19 cellular contexts compared by ENCODE assay signal in genomic region chr12:8904665-8905064, GRCh38.
"Had no signal": no experiment of that assay in that cellular context is flagged by ENCODE, and none has a peak within 500 bp of the region (broad histone marks: within the 10 kb centered on the region; RNA-seq: fewer than 3 reads in every experiment).

No MANE protein-coding gene starts in this region.

- H3K27ac Mint-ChIP-seq: activated naive CD8-positive, alpha-beta T cell; naive thymus-derived CD4-positive, alpha-beta T cell; neural progenitor cell; progenitor cell of endocrine pancreas had no signal

- H3K79me2 ChIP-seq: hepatocyte had no signal

- H3K9me3 Mint-ChIP-seq: naive thymus-derived CD4-positive, alpha-beta T cell had no signal

- H2AFZ ChIP-seq: hepatocyte, neural progenitor cell had no signal

- H3K27me3 Mint-ChIP-seq: activated naive CD8-positive, alpha-beta T cell; progenitor cell of endocrine pancreas had no signal

- H3K4me1 ChIP-seq: esophagus squamous epithelium, tibial nerve, uterus had no signal

- H3K36me3 Mint-ChIP-seq: activated naive CD8-positive, alpha-beta T cell; neural progenitor cell had no signal

- ATAC-seq: left lobe of liver; mucosa of descending colon; naive thymus-derived CD4-positive, alpha-beta T cell; stimulated activated naive CD8-positive, alpha-beta T cell treated with anti-CD3 and anti-CD28 coated beads, Interleukin-15, Interleukin-2, amounts not matched to agents 100 U/mL and 50 U/mL, for 24 hours had no signal

- DNase-seq: activated CD4-positive, alpha-beta T cell treated with anti-CD3 and anti-CD28 coated beads for 1 hour; activated CD4-positive, alpha-beta T cell treated with anti-CD3 and anti-CD28 coated beads, Interleukin-2, amount 50 U/mL, for 48 hours; dermis blood vessel endothelial cell; effector memory CD4-positive, alpha-beta T cell; esophagus squamous epithelium; mammary epithelial cell; mucosa of descending colon; naive thymus-derived CD4-positive, alpha-beta T cell; stimulated activated CD4-positive, alpha-beta T cell treated with anti-CD3 and anti-CD28 coated beads, Interleukin-2, amount 100 ng/mL, for 24 hours; stimulated activated naive CD8-positive, alpha-beta T cell treated with anti-CD3 and anti-CD28 coated beads, Interleukin-15, Interleukin-2, amounts not matched to agents 100 U/mL and 50 U/mL, for 24 hours; substantia nigra; T1000; uterus had no signal

- H3K4me3 Mint-ChIP-seq: activated naive CD8-positive, alpha-beta T cell; naive thymus-derived CD4-positive, alpha-beta T cell; neural progenitor cell had no signal

- H3K27ac ChIP-seq: esophagus squamous epithelium, hepatocyte, neural progenitor cell, tibial nerve, uterus had no signal

- H3K36me3 ChIP-seq: esophagus squamous epithelium, neural progenitor cell, tibial nerve, uterus had no signal

- H3K27me3 ChIP-seq: esophagus squamous epithelium, hepatocyte, neural progenitor cell, tibial nerve, uterus had no signal

- H3K4me2 ChIP-seq: hepatocyte, neural progenitor cell had no signal

- H3K9me3 ChIP-seq: esophagus squamous epithelium, mucosa of descending colon, tibial nerve, uterus had no signal

- H3K4me3 ChIP-seq: esophagus squamous epithelium, hepatocyte, mucosa of descending colon, neural progenitor cell, tibial nerve, uterus had no signal
